Comparison of ENCODE assay signal across 1 cellular context in the genomic region with DNA sequence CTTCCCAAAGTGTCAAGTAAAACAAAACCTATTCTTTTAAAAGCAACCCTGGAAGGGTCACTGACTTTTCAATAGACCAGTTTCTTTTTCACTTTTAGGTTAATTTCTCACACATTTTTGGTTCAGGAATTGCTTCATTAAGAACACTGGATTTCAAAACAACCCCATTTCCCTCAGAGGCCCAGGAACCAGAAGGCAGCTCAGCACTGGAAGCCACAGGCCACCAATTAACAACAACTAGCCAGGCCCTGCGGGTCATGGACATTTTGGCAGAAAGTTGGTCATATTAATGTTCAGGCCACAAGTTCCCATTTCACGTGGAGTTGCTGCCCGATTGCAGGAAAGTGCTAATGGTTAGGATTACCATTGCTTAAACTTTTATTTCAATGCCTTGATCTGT.
TF ChIP-seq lines count a peak whose summit lies in the region.

No MANE protein-coding gene starts in this region.

TF ChIP-seq in WTC11, 78 proteins besides CTCF, POLR2A, EP300 and RAD21 (continued from another document):
- TF ChIP-seq E2F1 (CRISPR knock-in tag; IDR thresholded peaks at IDR 0.05) (no peak), MXD4 (CRISPR knock-in tag; IDR thresholded peaks at IDR 0.05; ENCODE audit: borderline replicate concordance) (no peak), ZNF121 (CRISPR knock-in tag; IDR thresholded peaks at IDR 0.05) (no peak), CREM (CRISPR knock-in tag; IDR thresholded peaks at IDR 0.05) (no peak), PRDM15 (CRISPR knock-in tag; IDR thresholded peaks at IDR 0.05) (no peak), NFYB (CRISPR knock-in tag; conservative IDR thresholded peaks at IDR 0.05; ENCODE audit: low read depth) (no peak), SMAD4 (CRISPR knock-in tag; IDR thresholded peaks at IDR 0.05) (no peak)
